ENCODE assay signal across 1 cellular context in the genomic region with DNA sequence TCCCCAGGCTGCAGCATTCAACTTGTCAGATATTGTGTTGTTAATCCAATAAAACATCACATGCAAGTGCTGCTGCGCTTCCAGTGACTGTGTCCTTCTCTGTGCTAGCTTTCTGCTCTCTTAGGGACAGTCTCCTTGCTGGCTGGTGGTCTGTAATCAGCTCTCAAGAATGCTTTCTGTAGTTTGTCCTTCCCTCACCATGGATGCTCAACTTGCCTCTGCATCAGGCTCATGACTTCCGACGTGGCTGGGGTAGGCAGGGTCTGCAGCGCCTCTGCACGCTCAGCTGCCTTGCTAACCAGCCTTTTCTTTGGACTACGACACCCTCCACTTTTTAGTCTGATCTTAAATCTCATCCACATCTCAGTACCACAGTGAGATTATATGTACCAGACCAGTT.
TF ChIP-seq lines count a peak whose summit lies in the region.

No MANE protein-coding gene starts in this region.

TF ChIP-seq in H1, 55 proteins besides CTCF, POLR2A, EP300 and RAD21:
- TF ChIP-seq JUND (IDR thresholded peaks at IDR 0.05; ENCODE audit: low read length) (no peak), HDAC6 (IDR thresholded peaks at IDR 0.05; ENCODE audit: low read depth, low read length) (no peak), KDM4A (IDR thresholded peaks at IDR 0.05; ENCODE audit: low read depth, low read length, severe bottlenecking) (no peak), MAFK (IDR thresholded peaks at IDR 0.05; ENCODE audit: low read depth, low read length) (no peak), BRCA1 (IDR thresholded peaks at IDR 0.05; ENCODE audit: low read depth, low read length) (no peak), EGR1 (IDR thresholded peaks at IDR 0.05; ENCODE audit: borderline replicate concordance, low read depth, low read length) (no peak)
- TF ChIP-seq, protein P1, sequence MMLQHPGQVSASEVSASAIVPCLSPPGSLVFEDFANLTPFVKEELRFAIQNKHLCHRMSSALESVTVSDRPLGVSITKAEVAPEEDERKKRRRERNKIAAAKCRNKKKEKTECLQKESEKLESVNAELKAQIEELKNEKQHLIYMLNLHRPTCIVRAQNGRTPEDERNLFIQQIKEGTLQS (IDR thresholded peaks at IDR 0.05; ENCODE audit: insufficient read depth, low read depth, low read length), result no peak
